24 cellular contexts compared by ENCODE assay signal in genomic region chr2:37371979-37372378, GRCh38. TPM values are rescaled to one million over a fixed set of nuclear protein-coding genes. Genes with fewer than 3 reads are reported as not detected.
"Had no signal": no experiment of that assay in that cellular context is flagged by ENCODE, and none has a peak within 500 bp of the region (broad histone marks: within the 10 kb centered on the region; RNA-seq: fewer than 3 reads in every experiment).

No MANE protein-coding gene starts in this region.

- H3K4me3 Mint-ChIP-seq: memory B cell; naive B cell; natural killer cell treated with Interleukin-12 subunit alpha and Interleukin-12 subunit beta and Interleukin-15 and Interleukin-18, amount 100 ng/mL, for 72 hours; neural crest cell; stimulated activated naive B cell treated with anti-CD40 and anti-IgM and Interleukin-4, amounts not matched to agents 10 μg/mL and 1 μg/mL and 100 μg/mL, for 72 hours; stimulated activated naive CD8-positive, alpha-beta T cell treated with anti-CD3 and anti-CD28 coated beads, Interleukin-15, Interleukin-2, amounts not matched to agents 100 ng/mL and 50 ng/mL, for 24 hours had no signal

- H3K9me3 ChIP-seq: gastrocnemius medialis, neutrophil, pancreas, right lobe of liver, thoracic aorta, tibial nerve, upper lobe of left lung had no signal

- H3K27ac Mint-ChIP-seq: memory B cell; naive B cell; natural killer cell treated with Interleukin-12 subunit alpha and Interleukin-12 subunit beta and Interleukin-15 and Interleukin-18, amount 100 ng/mL, for 72 hours; stimulated activated naive B cell treated with anti-CD40 and anti-IgM and Interleukin-4, amounts not matched to agents 10 μg/mL and 1 μg/mL and 100 μg/mL, for 72 hours; stimulated activated naive CD8-positive, alpha-beta T cell treated with anti-CD3 and anti-CD28 coated beads, Interleukin-15, Interleukin-2, amounts not matched to agents 100 ng/mL and 50 ng/mL, for 24 hours had no signal

- H3K4me1 ChIP-seq: pancreas, right lobe of liver, upper lobe of left lung had no signal

- H3K27me3 Mint-ChIP-seq: memory B cell had no signal

- H3K36me3 Mint-ChIP-seq: memory B cell; naive B cell; natural killer cell treated with Interleukin-12 subunit alpha and Interleukin-12 subunit beta and Interleukin-15 and Interleukin-18, amount 100 ng/mL, for 72 hours had no signal

- H3K4me3 ChIP-seq: coronary artery, gastrocnemius medialis, lung, pancreas, right lobe of liver, thoracic aorta, tibial nerve, upper lobe of left lung had no signal

- H3K36me3 ChIP-seq: gastrocnemius medialis, pancreas, right lobe of liver, thoracic aorta, tibial nerve, upper lobe of left lung had no signal

- ATAC-seq: gastrocnemius medialis; left lobe of liver; natural killer cell treated with Interleukin-12 subunit alpha and Interleukin-12 subunit beta and Interleukin-15 and Interleukin-18, amount 100 ng/mL, for 72 hours; pancreas; right lobe of liver; stimulated activated naive B cell treated with anti-CD40 and anti-IgM and Interleukin-4, amounts not matched to agents 10 μg/mL and 1 μg/mL and 100 μg/mL, for 72 hours had no signal

- DNase-seq: dermis blood vessel endothelial cell; effector memory CD4-positive, alpha-beta T cell; erythroblast; foreskin fibroblast; gastrocnemius medialis; head of caudate nucleus; naive B cell; pancreas; right lobe of liver; small intestine; stimulated activated CD4-positive, alpha-beta T cell treated with anti-CD3 and anti-CD28 coated beads, Interleukin-15, amount 100 ng/mL, for 24 hours; stimulated activated CD4-positive, alpha-beta T cell treated with anti-CD3 and anti-CD28 coated beads, Interleukin-2, amount 100 ng/mL, for 48 hours; stimulated activated naive B cell treated with anti-CD40 and anti-IgM and Interleukin-4, amounts not matched to agents 10 μg/mL and 1 μg/mL and 100 μg/mL, for 72 hours; upper lobe of left lung had no signal

- H3K9me3 Mint-ChIP-seq: memory B cell; naive B cell; natural killer cell treated with Interleukin-12 subunit alpha and Interleukin-12 subunit beta and Interleukin-15 and Interleukin-18, amount 100 ng/mL, for 72 hours; neural crest cell; stimulated activated naive B cell treated with anti-CD40 and anti-IgM and Interleukin-4, amounts not matched to agents 10 μg/mL and 1 μg/mL and 100 μg/mL, for 72 hours; stimulated activated naive CD8-positive, alpha-beta T cell treated with anti-CD3 and anti-CD28 coated beads, Interleukin-15, Interleukin-2, amounts not matched to agents 100 ng/mL and 50 ng/mL, for 24 hours had no signal

- FAIRE-seq: pancreas, small intestine had no signal

RNA-seq across cellular contexts. Expression of gene QPCT, which starts 27.5 kb away (rescaled TPM):
- total RNA-seq: neural crest cell had no signal
